In genomic region chr12:68469136-68469535, GRCh38 we compare ENCODE assay signal across 1 cellular context.
TF ChIP-seq lines count a peak whose summit lies in the region.

No MANE protein-coding gene starts in this region.

TF ChIP-seq in K562, 482 proteins besides CTCF, POLR2A, EP300 and RAD21 (continued from another document):
- no peak for TF ChIP-seq KDM5B (IDR thresholded peaks at IDR 0.05; ENCODE audit: insufficient replicate concordance, low read depth, low read length)
- TF ChIP-seq SP1 (CRISPR knock-in tag; IDR thresholded peaks at IDR 0.05) = peak; percentile 18; the same call in 1 of the 2 replicates
- TF ChIP-seq SREBF2 (CRISPR knock-in tag; IDR thresholded peaks at IDR 0.05) = no peak
- no peak for TF ChIP-seq SMC3 (conservative IDR thresholded peaks at IDR 0.05; ENCODE audit: insufficient read depth, low read depth, low read length)
- TF ChIP-seq SLC30A9 (CRISPR knock-in tag; IDR thresholded peaks at IDR 0.05) = no peak
- TF ChIP-seq ZNF431 (CRISPR knock-in tag; IDR thresholded peaks at IDR 0.05) = no peak
- TF ChIP-seq MEF2A (IDR thresholded peaks at IDR 0.05; ENCODE audit: control insufficient read depth, low read depth, low read length) = peak; percentile 47; the same call in 1 of the 2 replicates
- TF ChIP-seq ARID4B (CRISPR knock-in tag; IDR thresholded peaks at IDR 0.05) = no peak
- no peak for TF ChIP-seq POLR2B (IDR thresholded peaks at IDR 0.05; ENCODE audit: low read depth, partially characterized antibody)
- TF ChIP-seq FOXK1 (CRISPR knock-in tag; IDR thresholded peaks at IDR 0.05; ENCODE audit: borderline replicate concordance) = no peak
- TF ChIP-seq SAFB (IDR thresholded peaks at IDR 0.05; ENCODE audit: borderline replicate concordance, low read depth, low read length) = no peak
TF ChIP-seq in K562: peak in this region for 3.
